In the genomic region with DNA sequence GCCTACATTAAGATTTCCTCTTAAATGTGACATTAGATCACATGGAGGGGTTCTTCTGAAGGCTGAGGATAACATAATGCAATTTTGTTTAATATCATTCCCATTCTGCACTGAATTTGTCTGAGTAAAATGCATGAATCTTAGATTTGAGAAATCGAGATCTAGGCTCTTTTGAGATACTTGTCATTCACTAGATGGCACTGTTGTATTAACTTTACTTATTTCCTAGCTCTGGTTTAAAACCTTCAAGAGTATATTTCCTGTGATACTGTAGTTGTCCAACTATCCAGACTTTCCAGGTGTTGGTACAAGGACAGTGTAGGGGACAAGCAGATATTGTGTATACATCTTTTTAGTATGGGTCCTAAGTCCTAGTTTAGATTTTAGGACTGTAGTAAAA, we compare ENCODE assay signal across 8 cellular contexts.
DNase-seq lines count a peak whose midpoint lies in the region; ATAC-seq and TF ChIP-seq lines count a peak whose summit lies in the region.

No MANE protein-coding gene starts in this region.

- H3K9me3 ChIP-seq in mucosa of descending colon: no peaks in the 10 kb centered on the region

- no peak for TF ChIP-seq CTCF in mucosa of descending colon (IDR thresholded peaks at IDR 0.05)

- H3K36me3 ChIP-seq in mucosa of descending colon (ENCODE audit: low read depth): no peaks in the 10 kb centered on the region

- peak; percentile 69 for ATAC-seq in GM18511 (IDR thresholded peaks at IDR 0.05; ENCODE audit: unreplicated experiment)
- ATAC-seq in HG03108 (IDR thresholded peaks at IDR 0.05; ENCODE audit: unreplicated experiment): no peak
- ATAC-seq in GM21825 (IDR thresholded peaks at IDR 0.05; ENCODE audit: unreplicated experiment): no peak
- ATAC-seq in mucosa of descending colon: no peak

- DNase-seq in NAMALWA (ENCODE audit: low spot score) (peak; percentile 52), SIG-M5 treated with dmso at 0.1 percent for 504 hours (lab: John Stamatoyannopoulos, UW; ENCODE audit: unreplicated experiment) (peak; percentile 67), iPS-NIHi7 (ENCODE audit: extremely low spot score) (peak; percentile 22), COLO668 (lab: John Stamatoyannopoulos, UW; ENCODE audit: unreplicated experiment) (no peak), mucosa of descending colon (no peak)

- no peaks in the 10 kb centered on the region for H3K4me1 ChIP-seq in mucosa of descending colon (ENCODE audit: low read depth)

- intact Hi-C loops in mucosa of descending colon (cut with DNase I, micrococcal nuclease): no loop called here

- H3K4me3 ChIP-seq in mucosa of descending colon: no peak overlapping the region

Comparison
In these comparisons a context has a peak if more than half of its experiments do, and no peak if none do; other contexts are left out.
1. DNase-seq: peak in NAMALWA (single experiment), SIG-M5 treated with dmso at 0.1 percent for 504 hours (single experiment) and iPS-NIHi7 (single experiment); none in COLO668 (single experiment) and mucosa of descending colon (0 of 3).